Comparison of ENCODE assay signal across 17 cellular contexts in genomic region chr5:124860271-124860670, GRCh38.
DNase-seq lines count a peak whose midpoint lies in the region; ATAC-seq and TF ChIP-seq lines count a peak whose summit lies in the region.
"Had no signal": no experiment of that assay in that cellular context is flagged by ENCODE, and none has a peak within 500 bp of the region (broad histone marks: within the 10 kb centered on the region; RNA-seq: fewer than 3 reads in every experiment).

No MANE protein-coding gene starts in this region.

- H3K4me1 Mint-ChIP-seq in activated CD4-positive, alpha-beta memory T cell treated with anti-CD3 and anti-CD28 coated beads for 36 hours (ENCODE audit: low read depth), result no peaks in the 10 kb centered on the region

- H3K36me3 ChIP-seq in WERI-Rb-1, result no peaks in the 10 kb centered on the region
- H3K36me3 ChIP-seq: HAP-1 had no signal

- no peaks in the 10 kb centered on the region for H3K27me3 Mint-ChIP-seq in activated CD4-positive, alpha-beta memory T cell treated with anti-CD3 and anti-CD28 coated beads for 36 hours

- TF ChIP-seq CTCF in WERI-Rb-1 (IDR thresholded peaks at IDR 0.05; ENCODE audit: low read depth, low read length) (no peak), foreskin fibroblast (IDR thresholded peaks at IDR 0.05; ENCODE audit: low read depth, low read length) (no peak)

- DNase-seq in EH (ENCODE audit: low read depth) (peak; percentile 29), M059J (ENCODE audit: low read depth) (peak; percentile 75), WERI-Rb-1 (peak; percentile 9), foreskin fibroblast (peak; percentile 24 to 40), kidney tubule cell (ENCODE audit: low spot score) (no peak), NCI-H2107 (lab: John Stamatoyannopoulos, UW) (no peak)
- no peak for DNase-seq in activated CD4-positive, alpha-beta memory T cell treated with anti-CD3 and anti-CD28 coated beads for 36 hours
- DNase-seq: NCI-H1417 treated with DMSO at 0.1 percent for 48 hours, NCI-H2081, NCI-H2227 treated with DMSO at 0.1 percent for 48 hours, NCI-H524 treated with DMSO at 0.1 percent for 48 hours, SW 1271 had no signal

- no peaks in the 10 kb centered on the region for H3K36me3 Mint-ChIP-seq in activated CD4-positive, alpha-beta memory T cell treated with anti-CD3 and anti-CD28 coated beads for 36 hours
- H3K36me3 Mint-ChIP-seq: CD14-positive monocyte had no signal

- H3K27ac ChIP-seq in WERI-Rb-1, result no peak overlapping the region
- H3K27ac ChIP-seq: A549, RWPE1 had no signal

- H3K27ac Mint-ChIP-seq in activated CD4-positive, alpha-beta memory T cell treated with anti-CD3 and anti-CD28 coated beads for 36 hours, result no peak overlapping the region

- no peak overlapping the region for H3K4me3 Mint-ChIP-seq in activated CD4-positive, alpha-beta memory T cell treated with anti-CD3 and anti-CD28 coated beads for 36 hours
- H3K4me3 Mint-ChIP-seq: CD14-positive monocyte had no signal

- POLR2A ChIA-PET in activated CD4-positive, alpha-beta memory T cell treated with anti-CD3 and anti-CD28 coated beads for 36 hours (lab: Charles Lee), result no interaction called here

- peaks cover 4% of the 10 kb centered on the region for H3K9me3 Mint-ChIP-seq in activated CD4-positive, alpha-beta memory T cell treated with anti-CD3 and anti-CD28 coated beads for 36 hours

- H3K9me3 ChIP-seq in WERI-Rb-1 (ENCODE audit: severe bottlenecking), result peaks cover 2% of the 10 kb centered on the region
- H3K9me3 ChIP-seq: A549, HAP-1 had no signal

- intact Hi-C loops in activated CD4-positive, alpha-beta memory T cell treated with anti-CD3 and anti-CD28 coated beads for 36 hours (cut with micrococcal nuclease), result no loop called here

- no peak overlapping the region for H3K4me3 ChIP-seq in WERI-Rb-1 (ENCODE audit: low read depth, low read length)
- no peak overlapping the region for H3K4me3 ChIP-seq in foreskin fibroblast (ENCODE audit: low read depth in 1 of 2, low read length in 2 of 2)
- H3K4me3 ChIP-seq: A549, HAP-1 had no signal

- H3K27me3 ChIP-seq in WERI-Rb-1 (ENCODE audit: insufficient read depth, low read depth, severe bottlenecking), result no peaks in the 10 kb centered on the region

- CTCF ChIA-PET in activated CD4-positive, alpha-beta memory T cell treated with anti-CD3 and anti-CD28 coated beads for 36 hours (lab: Charles Lee), result no interaction called here

- no peak for ATAC-seq in GM19324 (IDR thresholded peaks at IDR 0.05; ENCODE audit: low FRiP score, unreplicated experiment)
- ATAC-seq: A549 had no signal

Comparison
In these comparisons a context has a peak if more than half of its experiments do, and no peak if none do; other contexts are left out.
1. DNase-seq: peak in EH (single experiment), M059J (single experiment), WERI-Rb-1 (single experiment) and foreskin fibroblast (2 of 2); none in activated CD4-positive, alpha-beta memory T cell treated with anti-CD3 and anti-CD28 coated beads for 36 hours (single experiment), kidney tubule cell (single experiment) and NCI-H2107 (single experiment).